ENCODE assay signal across 12 cellular contexts in genomic region chr1:162663086-162663485, GRCh38. TPM values are rescaled to one million over a fixed set of nuclear protein-coding genes. Genes with fewer than 3 reads are reported as not detected.
DNase-seq lines count a peak whose midpoint lies in the region; ATAC-seq and TF ChIP-seq lines count a peak whose summit lies in the region.
"Had no signal": no experiment of that assay in that cellular context is flagged by ENCODE, and none has a peak within 500 bp of the region (broad histone marks: within the 10 kb centered on the region; RNA-seq: fewer than 3 reads in every experiment).

No MANE protein-coding gene starts in this region.

- H3K9ac ChIP-seq in GM23248: peak overlapping the region; percentile 63

- H3K9me3 ChIP-seq in GM23248 (ENCODE audit: low read depth): no peaks in the 10 kb centered on the region
- H3K9me3 ChIP-seq: thyroid gland had no signal

- DNase-seq in EL (peak; percentile 67), GM23248 (peak; percentile 71), RKO (ENCODE audit: low spot score) (peak; percentile 13), foreskin keratinocyte (peak in 1 of 2 donors; percentile 48), substantia nigra (lab: John Stamatoyannopoulos, UW) (no peak), NCI-H524 (lab: John Stamatoyannopoulos, UW) (no peak), lower leg skin (ENCODE audit: low spot score in 2 of 2) (no peak), cerebellum (ENCODE audit: low spot score) (no peak)
- DNase-seq: activated T-cell treated with anti-CD3 and anti-CD28 coated beads, Interleukin-2, amount 50 U/mL, for 24 hours; NCI-H2227 treated with DMSO at 0.1 percent for 48 hours had no signal

- no peak overlapping the region for H2AFZ ChIP-seq in GM23248

- peak overlapping the region; percentile 87 for H3K27ac ChIP-seq in GM23248
- no peak overlapping the region for H3K27ac ChIP-seq in foreskin keratinocyte
- H3K27ac ChIP-seq in substantia nigra (ENCODE audit: low read depth, low read length, poor library complexity, severe bottlenecking): no peak overlapping the region
- H3K27ac ChIP-seq: thyroid gland had no signal

- H3K36me3 ChIP-seq in GM23248 (ENCODE audit: low read depth): peaks cover 9% of the 10 kb centered on the region; the same call in 1 of the 2 replicates
- H3K36me3 ChIP-seq: thyroid gland had no signal

- intact Hi-C loops in lower leg skin (cut with DNase I; ENCODE audit: low total_unique reads): no loop called here

- in situ Hi-C loops in GM23248 (cut with MboI): no loop called here

- H3K4me2 ChIP-seq in GM23248 (ENCODE audit: unreplicated experiment): peak overlapping the region; percentile 72

- no peaks in the 10 kb centered on the region for H3K27me3 ChIP-seq in GM23248 (replicated peaks; ENCODE audit: insufficient read depth)
- H3K27me3 ChIP-seq in foreskin keratinocyte: no peaks in the 10 kb centered on the region
- H3K27me3 ChIP-seq: thyroid gland had no signal

- peaks cover 83% of the 10 kb centered on the region for H3F3A ChIP-seq in GM23248 (ENCODE audit: insufficient read depth)

- no peaks in the 10 kb centered on the region for H3K9me2 ChIP-seq in GM23248 (ENCODE audit: insufficient read depth)

- TF ChIP-seq POLR2A in lower leg skin (IDR thresholded peaks at IDR 0.05): no peak

- H3K4me1 ChIP-seq in GM23248 (ENCODE audit: insufficient read depth) (peaks cover 79% of the 10 kb centered on the region), foreskin keratinocyte (peaks cover 12% of the 10 kb centered on the region)

- H3K79me2 ChIP-seq in GM23248 (ENCODE audit: insufficient read depth): peaks cover 100% of the 10 kb centered on the region

- H3K4me3 ChIP-seq in GM23248 (peak overlapping the region; percentile 55), lower leg skin (ENCODE audit: low read depth, poor library complexity, severe bottlenecking) (no peak overlapping the region)
- H3K4me3 ChIP-seq: thyroid gland had no signal

- TF ChIP-seq CTCF in foreskin keratinocyte (conservative IDR thresholded peaks at IDR 0.05) (no peak), lower leg skin (IDR thresholded peaks at IDR 0.05) (no peak)

- 0 out of 2 replicates have a peak, but pooled peaks cover 15% of the 10 kb centered on the region for H4K20me1 ChIP-seq in GM23248 (ENCODE audit: insufficient read depth)

- ATAC-seq in foreskin keratinocyte: peak; percentile 76
- ATAC-seq: HCT116 had no signal

RNA-seq across cellular contexts. Expression of gene DDR2, which starts 30.8 kb away (rescaled TPM):
- 194 and 196 TPM in 2 replicates for total RNA-seq in GM23248 (2014; rRNA removed; shearing (Covaris generic))
- 94.7 and 96.1 TPM in 2 replicates for polyA plus RNA-seq in GM23248 (2016; fragmentation: Nextera tagmentation; extraction: Ambion mirVana)
- 0.18 and 0.41 TPM in 2 replicates for total RNA-seq in foreskin keratinocyte
- polyA plus RNA-seq in foreskin keratinocyte: 0.03 and 0.06 TPM in 2 replicates
- total RNA-seq in lower leg skin: 10 to 100 TPM; 15.1 to 36.9 (median 20.0) TPM
- 15.0 TPM for total RNA-seq in cerebellum

Comparison
In these comparisons a context has a peak if more than half of its experiments do, and no peak if none do; other contexts are left out.
1. DNase-seq: peak in EL (single experiment), GM23248 (single experiment) and RKO (single experiment); none in substantia nigra (0 of 49), NCI-H524 (0 of 2), lower leg skin (0 of 2) and cerebellum (single experiment).
2. RNA of gene DDR2, which starts 30.8 kb away (total RNA-seq): 194 to 196 TPM in GM23248, 15.1 to 36.9 TPM in lower leg skin and 15.0 TPM in cerebellum (single experiment); 0.18 to 0.41 TPM in foreskin keratinocyte; every median in the first group is over 10 times any median in the second.